15 cellular contexts compared by ENCODE assay signal in genomic region chr9:131562032-131562959, GRCh38. TPM values are rescaled to one million over a fixed set of nuclear protein-coding genes. Genes with fewer than 3 reads are reported as not detected.
A peak's percentile ranks its signal among the peaks of the same experiment; 100 is the strongest.
DNase-seq lines count a peak whose midpoint lies in the region; ATAC-seq and TF ChIP-seq lines count a peak whose summit lies in the region.
"Had no signal": no experiment of that assay in that cellular context is flagged by ENCODE, and none has a peak within 500 bp of the region (broad histone marks: within the 10 kb centered on the region; RNA-seq: fewer than 3 reads in every experiment).

No MANE protein-coding gene starts in this region.

- H3K79me2 ChIP-seq in GM23338 (replicated peaks; ENCODE audit: insufficient read depth) (no peaks in the 10 kb centered on the region), PC-9 (ENCODE audit: low read depth) (no peaks in the 10 kb centered on the region), osteoblast (ENCODE audit: insufficient read depth, low read length) (no peaks in the 10 kb centered on the region)

- H3K4me1 ChIP-seq in GM23338 (ENCODE audit: insufficient read depth) (peaks cover 3% of the 10 kb centered on the region), PC-9 (replicated peaks; ENCODE audit: insufficient read depth) (peaks cover 20% of the 10 kb centered on the region), osteoblast (ENCODE audit: insufficient read depth, low read length) (peaks cover 4% of the 10 kb centered on the region), colonic mucosa (no peaks in the 10 kb centered on the region)

- 0 out of 2 replicates have a peak overlapping the region, but pooled peaks have one; percentile 53 for H3K27ac ChIP-seq in GM23338 (ENCODE audit: low read depth)
- H3K27ac ChIP-seq in PC-9: peak overlapping the region; percentile 26; the same call in 1 of the 2 replicates
- H3K27ac ChIP-seq in osteoblast (ENCODE audit: low read depth, low read length): no peak overlapping the region
- no peak overlapping the region for H3K27ac ChIP-seq in colonic mucosa
- H3K27ac ChIP-seq: ovary had no signal

- 0 out of 2 replicates have a peak overlapping the region, but pooled peaks have one; percentile 34 for H3K4me2 ChIP-seq in GM23338
- peak overlapping the region; percentile 73 for H3K4me2 ChIP-seq in PC-9
- H3K4me2 ChIP-seq in osteoblast (ENCODE audit: insufficient read depth, low read length): no peak overlapping the region

- peaks cover 28% of the 10 kb centered on the region; the same call in 2 of the 3 replicates for H3K36me3 Mint-ChIP-seq in GM23338 (ENCODE audit: low read depth)

- H3K9me2 ChIP-seq in GM23338 (ENCODE audit: insufficient read depth) (no peaks in the 10 kb centered on the region), PC-9 (ENCODE audit: insufficient read depth) (no peaks in the 10 kb centered on the region)

- H2AFZ ChIP-seq in GM23338 (no peak overlapping the region), PC-9 (no peak overlapping the region), osteoblast (ENCODE audit: low read length) (no peak overlapping the region)

- DNase-seq in GM23338 (ENCODE audit: low spot score) (peak; percentile 58), PC-9 (peak; percentile 49 to 77), epithelial cell of esophagus (ENCODE audit: low read depth) (peak; percentile 73), osteoblast (ENCODE audit: insufficient read length, low spot score, missing footprints) (peak; percentile 68), NCI-H526 treated with DMSO at 0.1 percent for 48 hours (lab: John Stamatoyannopoulos, UW) (no peak), colonic mucosa (no peak)
- DNase-seq: activated naive CD4-positive, alpha-beta T cell treated with anti-CD3 and anti-CD28 coated beads for 36 hours; central memory CD4-positive, alpha-beta T cell; DMS79 treated with DMSO at 0.1 percent for 48 hours; NCI-H1092; ovary had no signal

- H3K36me3 ChIP-seq in GM23338 (ENCODE audit: insufficient read depth) (no peaks in the 10 kb centered on the region), PC-9 (ENCODE audit: low read depth) (no peaks in the 10 kb centered on the region), osteoblast (ENCODE audit: insufficient read depth, low read length) (no peaks in the 10 kb centered on the region), colonic mucosa (no peaks in the 10 kb centered on the region)
- H3K36me3 ChIP-seq: ovary had no signal

- no peaks in the 10 kb centered on the region for H3K27me3 ChIP-seq in GM23338 (ENCODE audit: insufficient read depth)
- no peaks in the 10 kb centered on the region for H3K27me3 ChIP-seq in PC-9 (ENCODE audit: insufficient read depth, low read depth)
- H3K27me3 ChIP-seq in osteoblast (ENCODE audit: insufficient read depth, low read length): no peaks in the 10 kb centered on the region
- H3K27me3 ChIP-seq in colonic mucosa: no peaks in the 10 kb centered on the region
- H3K27me3 ChIP-seq: ovary had no signal

- CTCF ChIA-PET in PC-9 (lab: Charles Lee): no interaction called here

- ATAC-seq in GM23338 (peak; percentile 46; the same call in 2 of the 3 replicates), HG03039 (IDR thresholded peaks at IDR 0.05; ENCODE audit: unreplicated experiment) (no peak), GM21447 (IDR thresholded peaks at IDR 0.05; ENCODE audit: unreplicated experiment) (no peak)
- ATAC-seq: activated CD4-positive, CD25-positive, alpha-beta regulatory T cell treated with anti-CD3 and anti-CD28 coated beads, Interleukin-2, amount 50 U/mL, for 24 hours had no signal

- H4K20me1 ChIP-seq in GM23338 (replicated peaks; ENCODE audit: insufficient read depth): no peaks in the 10 kb centered on the region
- no peaks in the 10 kb centered on the region for H4K20me1 ChIP-seq in PC-9 (ENCODE audit: insufficient read depth)
- H4K20me1 ChIP-seq in osteoblast (ENCODE audit: insufficient read depth, low read length): no peaks in the 10 kb centered on the region

- H3K4me3 ChIP-seq in GM23338: no peak overlapping the region
- peak overlapping the region; percentile 13; the same call in 1 of the 2 replicates for H3K4me3 ChIP-seq in PC-9
- no peak overlapping the region for H3K4me3 ChIP-seq in epithelial cell of esophagus (ENCODE audit: low read length)
- H3K4me3 ChIP-seq in osteoblast (ENCODE audit: insufficient read depth, low read length): no peak overlapping the region
- H3K4me3 ChIP-seq in colonic mucosa: no peak overlapping the region
- H3K4me3 ChIP-seq: ovary had no signal

- H3K9me3 ChIP-seq in PC-9 (ENCODE audit: insufficient read depth, low read depth) (no peaks in the 10 kb centered on the region; the same call in 1 of the 2 replicates), osteoblast (ENCODE audit: low read depth, low read length) (no peaks in the 10 kb centered on the region), colonic mucosa (no peaks in the 10 kb centered on the region)

- H3K4me3 Mint-ChIP-seq in GM23338: no peak overlapping the region; the same call in 2 of the 3 replicates
- H3K4me3 Mint-ChIP-seq: activated naive CD4-positive, alpha-beta T cell treated with anti-CD3 and anti-CD28 coated beads for 36 hours had no signal

- H3F3A ChIP-seq in GM23338 (replicated peaks; ENCODE audit: low read depth) (no peaks in the 10 kb centered on the region), PC-9 (ENCODE audit: insufficient read depth, low read depth) (peaks cover 11% of the 10 kb centered on the region)

- H3K27me3 Mint-ChIP-seq in GM23338 (ENCODE audit: insufficient read depth, low read depth, poor library complexity): peaks cover 8% of the 10 kb centered on the region

- intact Hi-C loops in PC-9 (cut with micrococcal nuclease; ENCODE audit: unreplicated experiment): no loop called here
- intact Hi-C loops in colonic mucosa (cut with DNase I): no loop called here

- no TSS peak for BruUV-seq in PC-9 (replicated peaks; lab: Mats Ljungman, UMichigan)

- TF ChIP-seq CTCF in GM23338 (conservative IDR thresholded peaks at IDR 0.05; ENCODE audit: low read depth in 2 of 2): no peak
- no peak for TF ChIP-seq CTCF in PC-9 (conservative IDR thresholded peaks at IDR 0.05)
- TF ChIP-seq CTCF in epithelial cell of esophagus (IDR thresholded peaks at IDR 0.05; ENCODE audit: insufficient read depth, low read depth, low read length, missing control alignments): no peak
- TF ChIP-seq CTCF in osteoblast (IDR thresholded peaks at IDR 0.05; ENCODE audit: extremely low read depth, low read depth, low read length): no peak
- TF ChIP-seq CTCF in colonic mucosa (IDR thresholded peaks at IDR 0.05): no peak

- POLR2A ChIA-PET in PC-9 (lab: Charles Lee; ENCODE audit: unreplicated experiment): interaction anchor here (0.7 kb wide), 1 partner anchor 1738 kb away, joined by 3 read pairs; no protein-coding TSS in a partner anchor

- no peak overlapping the region for H3K9ac ChIP-seq in colonic mucosa (ENCODE audit: low read depth in 2 of 2, low read length in 2 of 2)

- peaks cover 58% of the 10 kb centered on the region for H3K9me3 Mint-ChIP-seq in GM23338

- H3K27ac Mint-ChIP-seq in GM23338: no peak overlapping the region; the same call in 1 of the 2 replicates
- H3K27ac Mint-ChIP-seq: activated naive CD4-positive, alpha-beta T cell treated with anti-CD3 and anti-CD28 coated beads for 36 hours had no signal

- peaks cover 5% of the 10 kb centered on the region; the same call in 2 of the 3 replicates for H3K4me1 Mint-ChIP-seq in GM23338

TF ChIP-seq in GM23338, 12 proteins besides CTCF, POLR2A, EP300 and RAD21:
- TF ChIP-seq ZNF331 (CRISPR knock-in tag; IDR thresholded peaks at IDR 0.05; ENCODE audit: low read depth) (no peak), ETS1 (IDR thresholded peaks at IDR 0.05) (no peak), EZH2 (IDR thresholded peaks at IDR 0.05; ENCODE audit: low read depth, unreplicated experiment) (no peak), EZH2phosphoT487 (IDR thresholded peaks at IDR 0.05; ENCODE audit: unreplicated experiment) (no peak), STAT1 (IDR thresholded peaks at IDR 0.05; ENCODE audit: unreplicated experiment) (no peak), JUNB (IDR thresholded peaks at IDR 0.05; ENCODE audit: unreplicated experiment) (no peak)

RNA-seq across cellular contexts. Expression of gene PRRT1B, which starts 17.0 kb away (rescaled TPM):
- total RNA-seq in GM23338 (2014; rRNA removed; shearing (Covaris generic)): 0.24 TPM in 1 of 2 replicates, not detected in the other
- not detected in 2 replicates for polyA plus RNA-seq in GM23338 (2016; fragmentation: Nextera tagmentation; extraction: Ambion mirVana)
- total RNA-seq in PC-9 (2021): not detected in 2 replicates
- total RNA-seq in osteoblast: not detected in 2 replicates
- total RNA-seq in colonic mucosa: 1 to 10 TPM; 2.0 to 4.5 TPM
- total RNA-seq: activated naive CD4-positive, alpha-beta T cell treated with anti-CD3 and anti-CD28 coated beads for 36 hours had no signal
- polyA plus RNA-seq: BJ, ovary had no signal

RNA-seq across cellular contexts. Expression of gene UCK1, which starts 31.2 kb away (rescaled TPM):
- total RNA-seq in GM23338 (2014; rRNA removed; shearing (Covaris generic)): 34.6 and 35.9 TPM in 2 replicates
- 23.4 and 24.8 TPM in 2 replicates for polyA plus RNA-seq in GM23338 (2016; fragmentation: Nextera tagmentation; extraction: Ambion mirVana)
- 31.7 and 33.5 TPM in 2 replicates for total RNA-seq in PC-9 (2021)
- 19.5 and 22.4 TPM in 2 replicates for total RNA-seq in osteoblast
- total RNA-seq in colonic mucosa: 10 to 100 TPM; 20.2 to 29.3 TPM

RNA-seq across cellular contexts. Expression of gene POMT1, which starts 59.6 kb away (rescaled TPM):
- total RNA-seq in GM23338 (2014; rRNA removed; shearing (Covaris generic)): 23.7 and 32.4 TPM in 2 replicates
- polyA plus RNA-seq in GM23338 (2016; fragmentation: Nextera tagmentation; extraction: Ambion mirVana): 17.7 and 20.2 TPM in 2 replicates
- total RNA-seq in PC-9 (2021) (35.3 and 45.8 TPM in 2 replicates), osteoblast (32.6 and 33.9 TPM in 2 replicates), colonic mucosa (10 to 100 TPM; 24.0 to 28.8 TPM)

Comparison
In these comparisons a context has a peak if more than half of its experiments do, and no peak if none do; other contexts are left out.
1. DNase-seq: peak in GM23338 (single experiment), PC-9 (2 of 2), epithelial cell of esophagus (single experiment) and osteoblast (single experiment); none in NCI-H526 treated with DMSO at 0.1 percent for 48 hours (single experiment) and colonic mucosa (single experiment).
2. H3K27ac ChIP-seq: peak in GM23338 (single experiment) and PC-9 (single experiment); none in osteoblast (single experiment) and colonic mucosa (single experiment).